ENCODE assay signal across 8 cellular contexts in genomic region chr12:56188116-56188785, GRCh38. TPM values are rescaled to one million over a fixed set of nuclear protein-coding genes. Genes with fewer than 3 reads are reported as not detected.
DNase-seq lines count a peak whose midpoint lies in the region; ATAC-seq and TF ChIP-seq lines count a peak whose summit lies in the region.

No MANE protein-coding gene starts in this region.

- peaks cover 34 to 52% (median 44%) of the 10 kb centered on the region in 3 experiments; a peak in 6 of 7 replicates for H3K36me3 Mint-ChIP-seq in H9 (ENCODE audit: insufficient read depth in 1 of 3, low read depth in 3 of 3)

- ATAC-seq in RWPE2 (ENCODE audit: low read depth) = no peak
- ATAC-seq in psoas muscle = no peak
- no peak for ATAC-seq in GM18505 (IDR thresholded peaks at IDR 0.05; ENCODE audit: unreplicated experiment)

- no peak overlapping the region for H3K4ac ChIP-seq in H9 (ENCODE audit: low read depth, low read length)

- H4K8ac ChIP-seq in H9 (replicated peaks; ENCODE audit: insufficient read length, low read depth, low read length) = no peak overlapping the region

- no peak overlapping the region for H2BK20ac ChIP-seq in H9 (ENCODE audit: low read depth, low read length, poor library complexity, severe bottlenecking)

- peaks cover 21 to 23% of the 10 kb centered on the region in 2 experiments for H3K4me1 Mint-ChIP-seq in H9

- H3K4me3 ChIP-seq in RWPE2 (ENCODE audit: severe bottlenecking) (peak overlapping the region; percentile 81), esophagus squamous epithelium (peak overlapping the region; percentile 78 to 97 (median 90)), psoas muscle (peak overlapping the region; percentile 83)

- no peak overlapping the region for H2AK5ac ChIP-seq in H9 (ENCODE audit: insufficient read length, low read length)

- TF ChIP-seq POLR2A in esophagus squamous epithelium (IDR thresholded peaks at IDR 0.05) (no peak), GM18505 (IDR thresholded peaks at IDR 0.05; ENCODE audit: borderline replicate concordance, extremely low read depth, insufficient read depth, insufficient read length) (no peak)

- no peak overlapping the region for H2AFZ ChIP-seq in H9 (ENCODE audit: low read length)

- H4K5ac ChIP-seq in H9 (ENCODE audit: insufficient read length, low read depth, low read length) = no peak overlapping the region

- H3K14ac ChIP-seq in H9 (ENCODE audit: insufficient read depth, low read length) = no peak overlapping the region

- H3K23me2 ChIP-seq in H9 (ENCODE audit: insufficient read length, low read depth, low read length, poor library complexity, severe bottlenecking) = peaks cover 12% of the 10 kb centered on the region

- in situ Hi-C loops in G401 (cut with HindIII; ENCODE audit: low sequenced_read_pairs) = no loop called here

- H3K9me3 ChIP-seq in H9 (ENCODE audit: control insufficient read depth, low read depth, low read length) (no peaks in the 10 kb centered on the region), RWPE2 (ENCODE audit: severe bottlenecking) (no peaks in the 10 kb centered on the region), esophagus squamous epithelium (no peaks in the 10 kb centered on the region), psoas muscle (no peaks in the 10 kb centered on the region)

- peak overlapping the region; percentile 79 for H3K4me2 ChIP-seq in H9 (ENCODE audit: insufficient read depth, insufficient read length, low read length)

- H3K79me1 ChIP-seq in H9 (ENCODE audit: insufficient read depth, low read depth, low read length, poor library complexity, severe bottlenecking) = peaks cover 6% of the 10 kb centered on the region

- H2BK12ac ChIP-seq in H9 (ENCODE audit: insufficient read length, low read depth, low read length) = no peak overlapping the region

- intact Hi-C loops in esophagus squamous epithelium (cut with DNase I) (loop anchor here (5.0 kb wide), 1 partner anchor 61 kb away; the partner anchor contains the start of gene ESYT1), psoas muscle (cut with DNase I) (loop anchor here (1.0 to 5.0 kb wide), 5 partner anchors 27 to 67 kb away; partner anchors contain the start of genes MYL6B (in 1 of the 2), NABP2 (in 1 of the 2) and RNF41 (in 1 of the 2))

- H3K36me3 ChIP-seq in RWPE2 (ENCODE audit: low read depth) = peaks cover 45% of the 10 kb centered on the region
- peaks cover 15 to 41% (median 19%) of the 10 kb centered on the region in 3 donors for H3K36me3 ChIP-seq in esophagus squamous epithelium
- peaks cover 18 to 49% of the 10 kb centered on the region in 2 donors for H3K36me3 ChIP-seq in psoas muscle (ENCODE audit: insufficient read depth in 1 of 2, low read depth in 1 of 2)

- peak overlapping the region; percentile 56 for H3K9ac ChIP-seq in H9 (ENCODE audit: extremely low read depth, insufficient read length, low read length)

- no peaks in the 10 kb centered on the region for H4K20me1 ChIP-seq in H9 (ENCODE audit: control insufficient read depth, insufficient read depth, insufficient read length)

- H3K56ac ChIP-seq in H9 (ENCODE audit: insufficient read length, low read depth, low read length) = no peak overlapping the region

- H3K18ac ChIP-seq in H9 (ENCODE audit: insufficient read length, low read depth, low read length) = no peak overlapping the region

- no CpG with 5 or more reads among the region's 10 CpGs for WGBS in H9 (ENCODE audit: extremely low coverage, insufficient read length, low lambda C conversion rate)
- 6 to 13% methylated on average over 10 of the region's 10 CpGs for WGBS in esophagus squamous epithelium, 2 donors
- WGBS in psoas muscle, 3 donors = 9 to 17% (median 10%) methylated on average over 10 of the region's 10 CpGs

- H3K27me3 Mint-ChIP-seq in H9 (ENCODE audit: low read depth) = peaks cover 3% of the 10 kb centered on the region; the same call in 1 of the 2 replicates

- H2BK5ac ChIP-seq in H9 (ENCODE audit: insufficient read length, low read length) = no peak overlapping the region

- no peak overlapping the region for H3K23ac ChIP-seq in H9 (ENCODE audit: insufficient read length, low read depth, low read length)

- peaks cover 8% of the 10 kb centered on the region; the same call in 1 of the 2 replicates for H3K79me2 ChIP-seq in H9 (ENCODE audit: insufficient read depth, low read length)

- H2BK120ac ChIP-seq in H9 (ENCODE audit: low read depth, low read length, poor library complexity, severe bottlenecking) = no peak overlapping the region

- no peak overlapping the region for H4K91ac ChIP-seq in H9 (ENCODE audit: insufficient read length, low read depth, low read length)

- peak overlapping the region; percentile 91 to 98 for H3K4me3 Mint-ChIP-seq in H9

- no peak for TF ChIP-seq CTCF in H9 (conservative IDR thresholded peaks at IDR 0.05)
- TF ChIP-seq CTCF in RWPE2 (IDR thresholded peaks at IDR 0.05; ENCODE audit: poor library complexity, severe bottlenecking) = no peak
- TF ChIP-seq CTCF in esophagus squamous epithelium (IDR thresholded peaks at IDR 0.05) = no peak
- no peak for TF ChIP-seq CTCF in psoas muscle (IDR thresholded peaks at IDR 0.05)

- peak overlapping the region; percentile 82 to 97 (median 94) for H3K27ac Mint-ChIP-seq in H9

- DNase-seq in H9 (no peak), RWPE2 (ENCODE audit: low spot score) (no peak), esophagus squamous epithelium (lab: John Stamatoyannopoulos, UW) (no peak), psoas muscle (no peak), DMS 273 (lab: John Stamatoyannopoulos, UW; ENCODE audit: unreplicated experiment) (no peak), G401 (ENCODE audit: low spot score) (no peak)
- DNase-seq in activated CD4-positive, CD25-positive, alpha-beta regulatory T cell (lab: John Stamatoyannopoulos, UW) = no peak

- H3K9me3 Mint-ChIP-seq in H9 = 0 out of 5 replicates have a peak, but pooled peaks cover 0 to 3% of the 10 kb centered on the region in 2 experiments

- no peaks in the 10 kb centered on the region for H3K27me3 ChIP-seq in H9 (ENCODE audit: insufficient read depth, low read length)
- no peaks in the 10 kb centered on the region for H3K27me3 ChIP-seq in RWPE2 (ENCODE audit: insufficient read depth, poor library complexity, severe bottlenecking)
- no peaks in the 10 kb centered on the region for H3K27me3 ChIP-seq in esophagus squamous epithelium
- no peaks in the 10 kb centered on the region for H3K27me3 ChIP-seq in psoas muscle (ENCODE audit: insufficient read depth in 3 of 3, low read length in 2 of 3)

- H3K4me1 ChIP-seq in H9 (ENCODE audit: insufficient read depth, low read length) (peaks cover 8% of the 10 kb centered on the region), RWPE2 (ENCODE audit: insufficient read depth, poor library complexity, severe bottlenecking) (peaks cover 7% of the 10 kb centered on the region), esophagus squamous epithelium (peaks cover 18 to 38% (median 25%) of the 10 kb centered on the region in 3 donors), psoas muscle (peaks cover 18% of the 10 kb centered on the region)

- no peak overlapping the region for H2BK15ac ChIP-seq in H9 (ENCODE audit: low read depth, low read length)

- H3T11ph ChIP-seq in H9 (ENCODE audit: low read length) = no peak overlapping the region

- H3K27ac ChIP-seq in H9 (ENCODE audit: insufficient read length, low read depth, low read length) = no peak overlapping the region
- peak overlapping the region; percentile 80 for H3K27ac ChIP-seq in RWPE2 (ENCODE audit: poor library complexity, severe bottlenecking)
- peak overlapping the region; percentile 93 to 99 (median 95) for H3K27ac ChIP-seq in esophagus squamous epithelium
- H3K27ac ChIP-seq in psoas muscle = peak overlapping the region; percentile 80

RNA-seq across cellular contexts. Expression of gene SMARCC2, which starts 1.0 kb away (rescaled TPM):
- total RNA-seq in H9 (2021) (85.0 and 86.9 TPM in 2 replicates), esophagus squamous epithelium (10 to 100 TPM; 31.7 to 64.9 (median 46.1) TPM), psoas muscle (10 to 100 TPM; 49.8 to 78.7 (median 69.7) TPM)
- 10 to 100 TPM; 16.5 to 46.1 (median 26.5) TPM for polyA plus RNA-seq in psoas muscle
- 10.5 and 18.4 TPM in 2 replicates for total RNA-seq in G401 (2014; rRNA removed; shearing (Covaris generic))

RNA-seq across cellular contexts. Expression of gene MYL6, which starts 30.1 kb away (rescaled TPM):
- total RNA-seq in H9 (2021) (1,181 and 1,197 TPM in 2 replicates), esophagus squamous epithelium (1,000 to 10,000 TPM; 1,011 to 2,279 (median 1,490) TPM), psoas muscle (100 to 1,000 TPM; 216 to 395 (median 291) TPM)
- polyA plus RNA-seq in psoas muscle = 100 to 1,000 TPM; 384 to 711 (median 489) TPM
- total RNA-seq in G401 (2014; rRNA removed; shearing (Covaris generic)) = 1,669 and 1,953 TPM in 2 replicates

RNA-seq across cellular contexts. Expression of gene RNF41, which starts 33.5 kb away (rescaled TPM):
- total RNA-seq in H9 (2021) (60.8 and 64.8 TPM in 2 replicates), esophagus squamous epithelium (10 to 100 TPM; 21.1 to 42.5 (median 28.6) TPM), psoas muscle (10 to 100 TPM; 22.4 to 41.7 (median 34.8) TPM)
- 10 to 100 TPM; 21.9 to 54.9 (median 22.9) TPM for polyA plus RNA-seq in psoas muscle
- total RNA-seq in G401 (2014; rRNA removed; shearing (Covaris generic)) = 66.6 and 71.6 TPM in 2 replicates

RNA-seq across cellular contexts. Expression of gene MYL6B, which starts 35.9 kb away (rescaled TPM):
- total RNA-seq in H9 (2021) = 165 and 168 TPM in 2 replicates
- total RNA-seq in esophagus squamous epithelium = 10 to 100 TPM; 26.3 to 51.0 (median 37.8) TPM
- total RNA-seq in psoas muscle = 1,000 to 10,000 TPM in 1 of 4 donors, 100 to 1,000 TPM in 3; 113 to 2,222 (median 606) TPM
- 100 to 1,000 TPM; 151 to 786 (median 413) TPM for polyA plus RNA-seq in psoas muscle
- total RNA-seq in G401 (2014; rRNA removed; shearing (Covaris generic)) = 115 and 166 TPM in 2 replicates

RNA-seq across cellular contexts. Expression of gene NABP2, which starts 35.9 kb away (rescaled TPM):
- total RNA-seq in H9 (2021) = 48.7 and 49.0 TPM in 2 replicates
- total RNA-seq in esophagus squamous epithelium = 10 to 100 TPM; 17.2 to 31.0 (median 21.6) TPM
- 10 to 100 TPM; 27.2 to 32.1 (median 29.8) TPM for total RNA-seq in psoas muscle
- polyA plus RNA-seq in psoas muscle = 10 to 100 TPM; 27.1 to 65.7 (median 31.0) TPM
- total RNA-seq in G401 (2014; rRNA removed; shearing (Covaris generic)) = 20.2 and 33.0 TPM in 2 replicates
